In genomic region chr10:71888248-71888622, GRCh38 we compare ENCODE assay signal across 8 cellular contexts. TPM values are rescaled to one million over a fixed set of nuclear protein-coding genes. Genes with fewer than 3 reads are reported as not detected.
DNase-seq lines count a peak whose midpoint lies in the region; ATAC-seq and TF ChIP-seq lines count a peak whose summit lies in the region.

No MANE protein-coding gene starts in this region.

- peak overlapping the region; percentile 75 for H3K4me3 Mint-ChIP-seq in natural killer cell treated with Interleukin-12 subunit alpha and Interleukin-12 subunit beta and Interleukin-15 and Interleukin-18, amount 100 ng/mL, for 72 hours

- DNase-seq in AG09309 (ENCODE audit: low read depth) (no peak), choroid plexus epithelial cell (ENCODE audit: low read depth) (no peak), T1000 (lab: John Stamatoyannopoulos, UW) (no peak), occipital lobe (lab: John Stamatoyannopoulos, UW) (no peak)
- no peak for DNase-seq in natural killer cell treated with Interleukin-12 subunit alpha and Interleukin-12 subunit beta and Interleukin-15 and Interleukin-18, amount 100 ng/mL, for 72 hours (ENCODE audit: low spot score)
- DNase-seq in stimulated activated CD4-positive, alpha-beta T cell treated with anti-CD3 and anti-CD28 coated beads, Interleukin-1b, Interleukin-23, amount 100 ng/mL, for 48 hours, result no peak

- no peaks in the 10 kb centered on the region for H3K36me3 Mint-ChIP-seq in natural killer cell treated with Interleukin-12 subunit alpha and Interleukin-12 subunit beta and Interleukin-15 and Interleukin-18, amount 100 ng/mL, for 72 hours

- H3K4me1 Mint-ChIP-seq in natural killer cell treated with Interleukin-12 subunit alpha and Interleukin-12 subunit beta and Interleukin-15 and Interleukin-18, amount 100 ng/mL, for 72 hours (ENCODE audit: low read depth in 2 of 2), result peaks cover 9 to 10% of the 10 kb centered on the region in 2 donors

- no peaks in the 10 kb centered on the region for H3K36me3 ChIP-seq in KOPT-K1 (ENCODE audit: insufficient read depth, low read length)

- H3K4me3 ChIP-seq in AG09309 (ENCODE audit: control insufficient read depth, low read depth, low read length) (peak overlapping the region; percentile 60), choroid plexus epithelial cell (ENCODE audit: low read depth, low read length) (peak overlapping the region; percentile 66)

- no peak overlapping the region for H3K27ac Mint-ChIP-seq in natural killer cell treated with Interleukin-12 subunit alpha and Interleukin-12 subunit beta and Interleukin-15 and Interleukin-18, amount 100 ng/mL, for 72 hours

- no peak for ATAC-seq in natural killer cell treated with Interleukin-12 subunit alpha and Interleukin-12 subunit beta and Interleukin-15 and Interleukin-18, amount 100 ng/mL, for 72 hours
- ATAC-seq in HG03354 (IDR thresholded peaks at IDR 0.05; ENCODE audit: poor library complexity, severe bottlenecking, unreplicated experiment), result no peak

- peak overlapping the region; percentile 94 for H3K27ac ChIP-seq in KOPT-K1 (ENCODE audit: low read depth, low read length, poor library complexity, severe bottlenecking)

- H3K9me3 Mint-ChIP-seq in natural killer cell treated with Interleukin-12 subunit alpha and Interleukin-12 subunit beta and Interleukin-15 and Interleukin-18, amount 100 ng/mL, for 72 hours, result no peaks in the 10 kb centered on the region

- H3K9me3 ChIP-seq in KOPT-K1 (ENCODE audit: insufficient read depth, low read length, poor library complexity, severe bottlenecking), result no peaks in the 10 kb centered on the region

- no peak for TF ChIP-seq CTCF in AG09309 (IDR thresholded peaks at IDR 0.05; ENCODE audit: control insufficient read depth, insufficient read depth, low read depth, low read length, missing control alignments)
- TF ChIP-seq CTCF in choroid plexus epithelial cell (conservative IDR thresholded peaks at IDR 0.05; ENCODE audit: low read depth, low read length), result no peak

- peaks cover 9 to 12% of the 10 kb centered on the region in 2 donors for H3K27me3 Mint-ChIP-seq in natural killer cell treated with Interleukin-12 subunit alpha and Interleukin-12 subunit beta and Interleukin-15 and Interleukin-18, amount 100 ng/mL, for 72 hours

RNA-seq across cellular contexts. Expression of gene PSAP, which starts 37.2 kb away (rescaled TPM):
- 100 to 1,000 TPM; 136 to 207 TPM for total RNA-seq in natural killer cell treated with Interleukin-12 subunit alpha and Interleukin-12 subunit beta and Interleukin-15 and Interleukin-18, amount 100 ng/mL, for 72 hours
- 385 TPM for total RNA-seq in occipital lobe
